1 cellular context compared by ENCODE assay signal in genomic region chr15:49953421-49953820, GRCh38.
TF ChIP-seq lines count a peak whose summit lies in the region.

No MANE protein-coding gene starts in this region.

TF ChIP-seq in GM23338, 12 proteins besides CTCF, POLR2A, EP300 and RAD21 (continued from another document):
- TF ChIP-seq, protein P1, sequence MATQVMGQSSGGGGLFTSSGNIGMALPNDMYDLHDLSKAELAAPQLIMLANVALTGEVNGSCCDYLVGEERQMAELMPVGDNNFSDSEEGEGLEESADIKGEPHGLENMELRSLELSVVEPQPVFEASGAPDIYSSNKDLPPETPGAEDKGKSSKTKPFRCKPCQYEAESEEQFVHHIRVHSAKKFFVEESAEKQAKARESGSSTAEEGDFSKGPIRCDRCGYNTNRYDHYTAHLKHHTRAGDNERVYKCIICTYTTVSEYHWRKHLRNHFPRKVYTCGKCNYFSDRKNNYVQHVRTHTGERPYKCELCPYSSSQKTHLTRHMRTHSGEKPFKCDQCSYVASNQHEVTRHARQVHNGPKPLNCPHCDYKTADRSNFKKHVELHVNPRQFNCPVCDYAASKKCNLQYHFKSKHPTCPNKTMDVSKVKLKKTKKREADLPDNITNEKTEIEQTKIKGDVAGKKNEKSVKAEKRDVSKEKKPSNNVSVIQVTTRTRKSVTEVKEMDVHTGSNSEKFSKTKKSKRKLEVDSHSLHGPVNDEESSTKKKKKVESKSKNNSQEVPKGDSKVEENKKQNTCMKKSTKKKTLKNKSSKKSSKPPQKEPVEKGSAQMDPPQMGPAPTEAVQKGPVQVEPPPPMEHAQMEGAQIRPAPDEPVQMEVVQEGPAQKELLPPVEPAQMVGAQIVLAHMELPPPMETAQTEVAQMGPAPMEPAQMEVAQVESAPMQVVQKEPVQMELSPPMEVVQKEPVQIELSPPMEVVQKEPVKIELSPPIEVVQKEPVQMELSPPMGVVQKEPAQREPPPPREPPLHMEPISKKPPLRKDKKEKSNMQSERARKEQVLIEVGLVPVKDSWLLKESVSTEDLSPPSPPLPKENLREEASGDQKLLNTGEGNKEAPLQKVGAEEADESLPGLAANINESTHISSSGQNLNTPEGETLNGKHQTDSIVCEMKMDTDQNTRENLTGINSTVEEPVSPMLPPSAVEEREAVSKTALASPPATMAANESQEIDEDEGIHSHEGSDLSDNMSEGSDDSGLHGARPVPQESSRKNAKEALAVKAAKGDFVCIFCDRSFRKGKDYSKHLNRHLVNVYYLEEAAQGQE (IDR thresholded peaks at IDR 0.05; ENCODE audit: unreplicated experiment), result no peak
- TF ChIP-seq ZNF114 (CRISPR knock-in tag; IDR thresholded peaks at IDR 0.05) (no peak), NANOG (IDR thresholded peaks at IDR 0.05; ENCODE audit: borderline replicate concordance) (no peak), ZNF331 (CRISPR knock-in tag; IDR thresholded peaks at IDR 0.05; ENCODE audit: low read depth) (no peak)
- TF ChIP-seq, protein P2, sequence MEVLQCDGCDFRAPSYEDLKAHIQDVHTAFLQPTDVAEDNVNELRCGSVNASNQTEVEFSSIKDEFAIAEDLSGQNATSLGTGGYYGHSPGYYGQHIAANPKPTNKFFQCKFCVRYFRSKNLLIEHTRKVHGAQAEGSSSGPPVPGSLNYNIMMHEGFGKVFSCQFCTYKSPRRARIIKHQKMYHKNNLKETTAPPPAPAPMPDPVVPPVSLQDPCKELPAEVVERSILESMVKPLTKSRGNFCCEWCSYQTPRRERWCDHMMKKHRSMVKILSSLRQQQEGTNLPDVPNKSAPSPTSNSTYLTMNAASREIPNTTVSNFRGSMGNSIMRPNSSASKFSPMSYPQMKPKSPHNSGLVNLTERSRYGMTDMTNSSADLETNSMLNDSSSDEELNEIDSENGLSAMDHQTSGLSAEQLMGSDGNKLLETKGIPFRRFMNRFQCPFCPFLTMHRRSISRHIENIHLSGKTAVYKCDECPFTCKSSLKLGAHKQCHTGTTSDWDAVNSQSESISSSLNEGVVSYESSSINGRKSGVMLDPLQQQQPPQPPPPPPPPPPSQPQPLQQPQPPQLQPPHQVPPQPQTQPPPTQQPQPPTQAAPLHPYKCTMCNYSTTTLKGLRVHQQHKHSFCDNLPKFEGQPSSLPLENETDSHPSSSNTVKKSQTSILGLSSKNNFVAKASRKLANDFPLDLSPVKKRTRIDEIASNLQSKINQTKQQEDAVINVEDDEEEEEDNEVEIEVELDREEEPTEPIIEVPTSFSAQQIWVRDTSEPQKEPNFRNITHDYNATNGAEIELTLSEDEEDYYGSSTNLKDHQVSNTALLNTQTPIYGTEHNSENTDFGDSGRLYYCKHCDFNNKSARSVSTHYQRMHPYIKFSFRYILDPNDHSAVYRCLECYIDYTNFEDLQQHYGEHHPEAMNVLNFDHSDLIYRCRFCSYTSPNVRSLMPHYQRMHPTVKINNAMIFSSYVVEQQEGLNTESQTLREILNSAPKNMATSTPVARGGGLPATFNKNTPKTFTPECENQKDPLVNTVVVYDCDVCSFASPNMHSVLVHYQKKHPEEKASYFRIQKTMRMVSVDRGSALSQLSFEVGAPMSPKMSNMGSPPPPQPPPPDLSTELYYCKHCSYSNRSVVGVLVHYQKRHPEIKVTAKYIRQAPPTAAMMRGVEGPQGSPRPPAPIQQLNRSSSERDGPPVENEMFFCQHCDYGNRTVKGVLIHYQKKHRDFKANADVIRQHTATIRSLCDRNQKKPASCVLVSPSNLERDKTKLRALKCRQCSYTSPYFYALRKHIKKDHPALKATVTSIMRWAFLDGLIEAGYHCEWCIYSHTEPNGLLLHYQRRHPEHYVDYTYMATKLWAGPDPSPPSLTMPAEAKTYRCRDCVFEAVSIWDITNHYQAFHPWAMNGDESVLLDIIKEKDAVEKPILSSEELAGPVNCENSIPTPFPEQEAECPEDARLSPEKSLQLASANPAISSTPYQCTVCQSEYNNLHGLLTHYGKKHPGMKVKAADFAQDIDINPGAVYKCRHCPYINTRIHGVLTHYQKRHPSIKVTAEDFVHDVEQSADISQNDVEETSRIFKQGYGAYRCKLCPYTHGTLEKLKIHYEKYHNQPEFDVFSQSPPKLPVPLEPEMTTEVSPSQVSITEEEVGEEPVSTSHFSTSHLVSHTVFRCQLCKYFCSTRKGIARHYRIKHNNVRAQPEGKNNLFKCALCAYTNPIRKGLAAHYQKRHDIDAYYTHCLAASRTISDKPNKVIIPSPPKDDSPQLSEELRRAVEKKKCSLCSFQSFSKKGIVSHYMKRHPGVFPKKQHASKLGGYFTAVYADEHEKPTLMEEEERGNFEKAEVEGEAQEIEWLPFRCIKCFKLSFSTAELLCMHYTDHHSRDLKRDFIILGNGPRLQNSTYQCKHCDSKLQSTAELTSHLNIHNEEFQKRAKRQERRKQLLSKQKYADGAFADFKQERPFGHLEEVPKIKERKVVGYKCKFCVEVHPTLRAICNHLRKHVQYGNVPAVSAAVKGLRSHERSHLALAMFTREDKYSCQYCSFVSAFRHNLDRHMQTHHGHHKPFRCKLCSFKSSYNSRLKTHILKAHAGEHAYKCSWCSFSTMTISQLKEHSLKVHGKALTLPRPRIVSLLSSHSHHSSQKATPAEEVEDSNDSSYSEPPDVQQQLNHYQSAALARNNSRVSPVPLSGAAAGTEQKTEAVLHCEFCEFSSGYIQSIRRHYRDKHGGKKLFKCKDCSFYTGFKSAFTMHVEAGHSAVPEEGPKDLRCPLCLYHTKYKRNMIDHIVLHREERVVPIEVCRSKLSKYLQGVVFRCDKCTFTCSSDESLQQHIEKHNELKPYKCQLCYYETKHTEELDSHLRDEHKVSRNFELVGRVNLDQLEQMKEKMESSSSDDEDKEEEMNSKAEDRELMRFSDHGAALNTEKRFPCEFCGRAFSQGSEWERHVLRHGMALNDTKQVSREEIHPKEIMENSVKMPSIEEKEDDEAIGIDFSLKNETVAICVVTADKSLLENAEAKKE (CRISPR knock-in tag; IDR thresholded peaks at IDR 0.05), result no peak
